In genomic region chr5:141417494-141418172, GRCh38 we compare ENCODE assay signal across 8 cellular contexts. TPM values are rescaled to one million over a fixed set of nuclear protein-coding genes. Genes with fewer than 3 reads are reported as not detected.
DNase-seq lines count a peak whose midpoint lies in the region; ATAC-seq, FAIRE-seq and TF ChIP-seq lines count a peak whose summit lies in the region.
"Not testable (repeated sequence)": the region's sequence is repeated elsewhere in the genome, so short reads cannot be mapped to it uniquely, and the experiment has no call there.

Gene PCDHGB7, plus strand, starts transcription at chr5:141417677. Its CDS starts 183 bp downstream, at chr5:141417860.

- peak within 1 kb of the TSS; percentile 18 for H3K27ac Mint-ChIP-seq in activated CD8-positive, alpha-beta T cell treated with anti-CD3 and anti-CD28 coated beads, Interleukin-2, amount 10 ng/mL, durations not matched to agents 7 days and 5 days

- peak within 1 kb of the TSS; percentile 35 to 52 (median 42) for H3K4me3 ChIP-seq in endothelial cell of umbilical vein (replicated peaks in 1 of 3; ENCODE audit: insufficient read depth in 1 of 3, low read depth in 1 of 3, low read length in 3 of 3)
- H3K4me3 ChIP-seq in liver (ENCODE audit: low read depth in 1 of 3, low read length in 3 of 3), result peak within 1 kb of the TSS; percentile 32 to 67 (median 48)
- H3K4me3 ChIP-seq in spleen, result peak within 1 kb of the TSS in 7 of 8 donors; percentile 16 to 66 (median 31)

- H4K20me1 ChIP-seq in endothelial cell of umbilical vein (replicated peaks; ENCODE audit: control insufficient read depth, extremely low read depth, insufficient read depth, low read length), result not testable (repeated sequence)

- peaks cover 30% of the 10 kb centered on the region for H3K4me1 Mint-ChIP-seq in activated CD8-positive, alpha-beta T cell treated with anti-CD3 and anti-CD28 coated beads, Interleukin-2, amount 10 ng/mL, durations not matched to agents 7 days and 5 days (ENCODE audit: low read depth)

- H3K9ac ChIP-seq in endothelial cell of umbilical vein (replicated peaks; ENCODE audit: extremely low read depth, insufficient read depth, low read length); liver (ENCODE audit: low read depth in 1 of 2, low read length in 2 of 2): not testable (repeated sequence)

- H3K27ac ChIP-seq in endothelial cell of umbilical vein (ENCODE audit: insufficient read depth, low read depth, low read length); liver (ENCODE audit: low read depth in 1 of 2, low read length in 2 of 2): not testable (repeated sequence)
- peak within 1 kb of the TSS in 3 of 8 donors; percentile 11 to 38 (median 15) for H3K27ac ChIP-seq in spleen

- not testable (repeated sequence) for H3K9me1 ChIP-seq in endothelial cell of umbilical vein (replicated peaks; ENCODE audit: control insufficient read depth, extremely low read depth, insufficient read depth, low read length)

- H3K9me3 Mint-ChIP-seq in activated CD8-positive, alpha-beta T cell treated with anti-CD3 and anti-CD28 coated beads, Interleukin-2, amount 10 ng/mL, durations not matched to agents 7 days and 5 days (ENCODE audit: insufficient read depth), result peaks cover 27% of the 10 kb centered on the region

- H3K27me3 Mint-ChIP-seq in activated CD8-positive, alpha-beta T cell treated with anti-CD3 and anti-CD28 coated beads, Interleukin-2, amount 10 ng/mL, durations not matched to agents 7 days and 5 days (ENCODE audit: low read depth), result peaks cover 71% of the 10 kb centered on the region

- peak; percentile 77 to 80 for TF ChIP-seq CTCF in endothelial cell of umbilical vein (IDR thresholded peaks at IDR 0.05; ENCODE audit: extremely low read depth in 1 of 2, insufficient read depth in 1 of 2, low read depth in 1 of 2, low read length in 2 of 2)
- peak; percentile 64 for TF ChIP-seq CTCF in liver (IDR thresholded peaks at IDR 0.05; ENCODE audit: low read depth, low read length, missing input control)
- peak in 10 of 11 experiments; percentile 24 to 65 (median 58) for TF ChIP-seq CTCF in spleen (IDR thresholded peaks at IDR 0.05 in 8 of 11, conservative IDR thresholded peaks at IDR 0.05 in 3 of 11)

- TF ChIP-seq RAD21 in liver (IDR thresholded peaks at IDR 0.05), result peak; percentile 73 to 80

- not testable (repeated sequence) for H3K9me3 ChIP-seq in endothelial cell of umbilical vein (replicated peaks; ENCODE audit: control insufficient read depth, insufficient read depth, low read length)
- H3K9me3 ChIP-seq in liver (ENCODE audit: control insufficient read depth in 4 of 4, low read length in 3 of 4), result peaks cover 41 to 77% (median 52%) of the 10 kb centered on the region in 4 donors
- peaks cover 2 to 99% (median 94%) of the 10 kb centered on the region in 8 donors for H3K9me3 ChIP-seq in spleen

- 12% methylated on average over 47 of the region's 47 CpGs for WGBS in liver
- WGBS in spleen, 5 donors, result 6 to 14% (median 7%) methylated on average over 33 to 47 of the region's 47 CpGs

- TSS peak; percentile 12 for BruUV-seq in endothelial cell of umbilical vein (replicated peaks; lab: Mats Ljungman, UMichigan)

- TF ChIP-seq POLR2A in endothelial cell of umbilical vein (IDR thresholded peaks at IDR 0.05; ENCODE audit: low read depth, low read length); spleen (IDR thresholded peaks at IDR 0.05): not testable (repeated sequence)

- peak within 1 kb of the TSS; percentile 64 for H2AFZ ChIP-seq in endothelial cell of umbilical vein (ENCODE audit: low read depth, low read length)

- H3K36me3 Mint-ChIP-seq in activated CD8-positive, alpha-beta T cell treated with anti-CD3 and anti-CD28 coated beads, Interleukin-2, amount 10 ng/mL, durations not matched to agents 7 days and 5 days (ENCODE audit: low read depth), result peaks cover 35% of the 10 kb centered on the region

- intact Hi-C loops in endothelial cell of umbilical vein (cut with micrococcal nuclease), result loop anchor here (1.0 kb wide), 3 partner anchors 107 to 202 kb away; no protein-coding TSS in a partner anchor
- intact Hi-C loops in spleen (cut with DNase I; ENCODE audit: low total_unique reads), result loop anchor here (5.0 kb wide), 1 partner anchor 145 kb away; no protein-coding TSS in a partner anchor

- H3K4me2 ChIP-seq in endothelial cell of umbilical vein (ENCODE audit: insufficient read depth, low read length), result peak within 1 kb of the TSS; percentile 71

- dilution Hi-C loops in endothelial cell of umbilical vein (cut with MboI; ENCODE audit: extremely low pct_ligation_motif_present, low sequenced_read_pairs), result not testable (repeated sequence)

- peak; percentile 71 for ATAC-seq in HG03095 (IDR thresholded peaks at IDR 0.05; ENCODE audit: unreplicated experiment)
- peak; percentile 64 for ATAC-seq in activated CD8-positive, alpha-beta T cell treated with anti-CD3 and anti-CD28 coated beads, Interleukin-2, amount 10 ng/mL, durations not matched to agents 7 days and 5 days

- peaks cover 19% of the 10 kb centered on the region for H3K4me1 ChIP-seq in endothelial cell of umbilical vein (ENCODE audit: control insufficient read depth, extremely low read depth, insufficient read depth, low read length)
- H3K4me1 ChIP-seq in liver (ENCODE audit: control insufficient read depth in 4 of 4, insufficient read depth in 4 of 4, low read length in 3 of 4), result not testable (repeated sequence)
- peaks cover 0 to 30% (median 5%) of the 10 kb centered on the region in 6 donors for H3K4me1 ChIP-seq in spleen

- CTCF ChIA-PET in activated CD8-positive, alpha-beta T cell treated with anti-CD3 and anti-CD28 coated beads, Interleukin-2, amount 10 ng/mL, durations not matched to agents 7 days and 5 days (lab: Charles Lee), result interaction anchor here (1.0 to 2.6 kb wide), 5 partner anchors 10 to 146 kb away, joined by 3 to 12 read pairs (median 8); partner anchors contain the start of genes PCDHGB6 and TAF7
- CTCF ChIA-PET in endothelial cell of umbilical vein (lab: Charles Lee), result interaction anchor here (0.6 to 11.3 kb wide), 35 partner anchors 9 to 204 kb away, joined by 3 to 335 read pairs (median 4); partner anchors contain the start of genes PCDHB13, PCDHB14, PCDHGA12 and PCDHGA3

- FAIRE-seq in endothelial cell of umbilical vein (lab: Jason Lieb, UNC), result peak; percentile 87

- H3K36me3 ChIP-seq in endothelial cell of umbilical vein (ENCODE audit: control insufficient read depth in 2 of 2, extremely low read depth in 1 of 2, insufficient read depth in 2 of 2, low read length in 2 of 2); liver (ENCODE audit: control insufficient read depth in 4 of 4, insufficient read depth in 3 of 4, low read depth in 1 of 4, low read length in 3 of 4); spleen: not testable (repeated sequence)

- H3K27me3 ChIP-seq in endothelial cell of umbilical vein (ENCODE audit: control insufficient read depth in 2 of 2, insufficient read depth in 2 of 2, low read length in 2 of 2) (peaks cover 50 to 85% of the 10 kb centered on the region in 2 experiments), spleen (replicated peaks in 1 of 7) (peaks cover 0 to 100% (median 42%) of the 10 kb centered on the region in 7 donors)
- not testable (repeated sequence) for H3K27me3 ChIP-seq in liver (ENCODE audit: control insufficient read depth in 4 of 4, insufficient read depth in 4 of 4, low read length in 3 of 4)

- POLR2A ChIA-PET in activated CD8-positive, alpha-beta T cell treated with anti-CD3 and anti-CD28 coated beads, Interleukin-2, amount 10 ng/mL, durations not matched to agents 7 days and 5 days (lab: Charles Lee), result not testable (repeated sequence)
- POLR2A ChIA-PET in endothelial cell of umbilical vein (lab: Charles Lee), result interaction anchor here (0.6 to 1.2 kb wide), 2 partner anchors 140 to 146 kb away, joined by 3 to 4 read pairs; no protein-coding TSS in a partner anchor

- DNase-seq in AG20443 (ENCODE audit: low spot score) (peak; percentile 74), GM19238 (ENCODE audit: insufficient read length, low spot score) (peak; percentile 53), NCI-H524 treated with DMSO at 0.1 percent for 48 hours (lab: John Stamatoyannopoulos, UW) (peak; percentile 12), endothelial cell of umbilical vein (ENCODE audit: low read depth, low spot score) (peak; percentile 83), spleen (peak; percentile 87)
- peak; percentile 52 for DNase-seq in activated CD8-positive, alpha-beta T cell treated with anti-CD3 and anti-CD28 coated beads, Interleukin-2, amount 10 ng/mL, durations not matched to agents 7 days and 5 days

- peak within 1 kb of the TSS; percentile 23 for H3K4me3 Mint-ChIP-seq in activated CD8-positive, alpha-beta T cell treated with anti-CD3 and anti-CD28 coated beads, Interleukin-2, amount 10 ng/mL, durations not matched to agents 7 days and 5 days

- H3K79me2 ChIP-seq in endothelial cell of umbilical vein (ENCODE audit: control insufficient read depth, insufficient read depth, low read length), result not testable (repeated sequence)

RNA-seq across cellular contexts. Expression of gene PCDHGB7, which starts in this region (rescaled TPM):
- not detected for total RNA-seq in activated CD8-positive, alpha-beta T cell treated with anti-CD3 and anti-CD28 coated beads, Interleukin-2, amount 10 ng/mL, durations not matched to agents 7 days and 5 days
- total RNA-seq in endothelial cell of umbilical vein (12.6 and 13.0 TPM in 2 replicates), liver (1 to 10 TPM; 1.6 to 3.1 TPM), spleen (10 to 100 TPM in 2 of 7 donors, 1 to 10 TPM in 5; 5.7 to 11.9 (median 8.1) TPM)
- polyA plus RNA-seq in endothelial cell of umbilical vein (6.5 and 6.9 TPM in 2 replicates), liver (under 1 TPM; 0.74 to 0.78 TPM), spleen (under 1 TPM; 0.14 to 0.42 (median 0.15) TPM)
- 4.2 and 5.0 TPM in 2 replicates for polyA plus RNA-seq in endothelial cell of umbilical vein (2011; cell fraction: cytosol; rRNA removed)
- polyA plus RNA-seq in endothelial cell of umbilical vein (2011; cell fraction: nucleus; rRNA removed), result 7.6 and 8.5 TPM in 2 replicates
- polyA plus RNA-seq in endothelial cell of umbilical vein (2012), result 4.8 and 5.1 TPM in 2 replicates
- polyA minus RNA-seq in endothelial cell of umbilical vein, result 19.7 and 23.7 TPM in 2 replicates
- not detected for polyA minus RNA-seq in endothelial cell of umbilical vein (2011; cell fraction: cytosol; rRNA and poly(A)+ RNA removed)
- 21.7 and 31.0 TPM in 2 replicates for polyA minus RNA-seq in endothelial cell of umbilical vein (2011; cell fraction: nucleus; rRNA and poly(A)+ RNA removed)

Comparison
In these comparisons a context has a peak if more than half of its experiments do, and no peak if none do; other contexts are left out.
1. Peak in DNase-seq and ATAC-seq in activated CD8-positive, alpha-beta T cell treated with anti-CD3 and anti-CD28 coated beads, Interleukin-2, amount 10 ng/mL, durations not matched to agents 7 days and 5 days; RNA of the gene not detected or under 1 TPM.
2. DNase-seq: peak in every context shown above with its lines; median percentile 87 in spleen; 83 in endothelial cell of umbilical vein; 74 in AG20443; 53 in GM19238; 52 in activated CD8-positive, alpha-beta T cell treated with anti-CD3 and anti-CD28 coated beads, Interleukin-2, amount 10 ng/mL, durations not matched to agents 7 days and 5 days; 12 in NCI-H524 treated with DMSO at 0.1 percent for 48 hours.